8 cellular contexts compared by ENCODE assay signal in genomic region chr4:1713003-1713397, GRCh38. TPM values are rescaled to one million over a fixed set of nuclear protein-coding genes. Genes with fewer than 3 reads are reported as not detected.
DNase-seq lines count a peak whose midpoint lies in the region; ATAC-seq and TF ChIP-seq lines count a peak whose summit lies in the region.

No MANE protein-coding gene starts in this region.

- H3K9me3 ChIP-seq in cardiac muscle cell (ENCODE audit: low read depth), result no peaks in the 10 kb centered on the region
- H3K9me3 ChIP-seq in muscle layer of duodenum (ENCODE audit: control insufficient read depth in 1 of 2, low read length in 2 of 2), result no peaks in the 10 kb centered on the region

- DNase-seq in cardiac muscle cell (ENCODE audit: low read depth in 1 of 2, low spot score in 1 of 2) (no peak), cardiac septum (ENCODE audit: low spot score) (no peak), LoVo (ENCODE audit: low spot score) (peak; percentile 47), choroid plexus epithelial cell (ENCODE audit: low read depth) (no peak), NCI-H1092 (lab: John Stamatoyannopoulos, UW) (no peak), middle frontal gyrus (ENCODE audit: extremely low spot score, low spot score) (no peak)

- intact Hi-C loops in cardiac septum (cut with DNase I), result loop anchor here (5.0 kb wide), 1 partner anchor 366 kb away; the partner anchor contains the start of gene UVSSA

- H3K36me3 ChIP-seq in cardiac muscle cell (peaks cover 3% of the 10 kb centered on the region), muscle layer of duodenum (ENCODE audit: control insufficient read depth in 1 of 2, insufficient read depth in 2 of 2, low read length in 2 of 2) (peaks cover 0 to 14% of the 10 kb centered on the region in 2 donors)

- H3K4me3 ChIP-seq in cardiac muscle cell (peak overlapping the region; percentile 93), choroid plexus epithelial cell (ENCODE audit: low read depth, low read length) (peak overlapping the region; percentile 76), muscle layer of duodenum (ENCODE audit: low read depth in 1 of 2, low read length in 2 of 2) (peak overlapping the region; percentile 81 to 89)

- H3K4me1 ChIP-seq in cardiac muscle cell (ENCODE audit: low read depth) (peaks cover 23% of the 10 kb centered on the region), muscle layer of duodenum (ENCODE audit: control insufficient read depth in 1 of 2, insufficient read depth in 2 of 2, low read length in 2 of 2) (peaks cover 9 to 23% of the 10 kb centered on the region in 2 donors)

- ATAC-seq in GM18858 (IDR thresholded peaks at IDR 0.05; ENCODE audit: unreplicated experiment), result no peak

- peak overlapping the region; percentile 98 for H3K27ac ChIP-seq in cardiac muscle cell
- H3K27ac ChIP-seq in muscle layer of duodenum (ENCODE audit: low read length), result peak overlapping the region; percentile 72

- H3K27me3 ChIP-seq in cardiac muscle cell, result no peaks in the 10 kb centered on the region
- no peaks in the 10 kb centered on the region for H3K27me3 ChIP-seq in muscle layer of duodenum (ENCODE audit: low read depth, low read length)

- TF ChIP-seq CTCF in cardiac muscle cell (IDR thresholded peaks at IDR 0.05; ENCODE audit: low read depth, low read length), result no peak
- TF ChIP-seq CTCF in choroid plexus epithelial cell (conservative IDR thresholded peaks at IDR 0.05; ENCODE audit: low read depth, low read length), result no peak

RNA-seq across cellular contexts. Expression of gene SLBP, which starts 0.9 kb away (rescaled TPM):
- total RNA-seq in cardiac muscle cell, result 39.9 and 63.3 TPM in 2 replicates
- polyA plus RNA-seq in cardiac muscle cell, result 62.0 TPM in 2 replicates
- total RNA-seq in cardiac septum, result 12.1 TPM

RNA-seq across cellular contexts. Expression of gene TMEM129, which starts 8.1 kb away (rescaled TPM):
- total RNA-seq in cardiac muscle cell (174 and 175 TPM in 2 replicates), cardiac septum (38.1 TPM)
- polyA plus RNA-seq in cardiac muscle cell, result 124 and 137 TPM in 2 replicates

RNA-seq across cellular contexts. Expression of gene TACC3, which starts 8.3 kb away (rescaled TPM):
- total RNA-seq in cardiac muscle cell (14.4 and 78.2 TPM in 2 replicates), cardiac septum (4.1 TPM)
- 18.1 and 73.1 TPM in 2 replicates for polyA plus RNA-seq in cardiac muscle cell

RNA-seq across cellular contexts. Expression of gene FAM53A, which starts 28.9 kb away (rescaled TPM):
- total RNA-seq in cardiac muscle cell, result 7.1 and 11.8 TPM in 2 replicates
- polyA plus RNA-seq in cardiac muscle cell, result 7.1 and 11.4 TPM in 2 replicates
- total RNA-seq in cardiac septum, result 1.00 TPM
